Comparison of ENCODE assay signal across 1 cellular context in the genomic region with DNA sequence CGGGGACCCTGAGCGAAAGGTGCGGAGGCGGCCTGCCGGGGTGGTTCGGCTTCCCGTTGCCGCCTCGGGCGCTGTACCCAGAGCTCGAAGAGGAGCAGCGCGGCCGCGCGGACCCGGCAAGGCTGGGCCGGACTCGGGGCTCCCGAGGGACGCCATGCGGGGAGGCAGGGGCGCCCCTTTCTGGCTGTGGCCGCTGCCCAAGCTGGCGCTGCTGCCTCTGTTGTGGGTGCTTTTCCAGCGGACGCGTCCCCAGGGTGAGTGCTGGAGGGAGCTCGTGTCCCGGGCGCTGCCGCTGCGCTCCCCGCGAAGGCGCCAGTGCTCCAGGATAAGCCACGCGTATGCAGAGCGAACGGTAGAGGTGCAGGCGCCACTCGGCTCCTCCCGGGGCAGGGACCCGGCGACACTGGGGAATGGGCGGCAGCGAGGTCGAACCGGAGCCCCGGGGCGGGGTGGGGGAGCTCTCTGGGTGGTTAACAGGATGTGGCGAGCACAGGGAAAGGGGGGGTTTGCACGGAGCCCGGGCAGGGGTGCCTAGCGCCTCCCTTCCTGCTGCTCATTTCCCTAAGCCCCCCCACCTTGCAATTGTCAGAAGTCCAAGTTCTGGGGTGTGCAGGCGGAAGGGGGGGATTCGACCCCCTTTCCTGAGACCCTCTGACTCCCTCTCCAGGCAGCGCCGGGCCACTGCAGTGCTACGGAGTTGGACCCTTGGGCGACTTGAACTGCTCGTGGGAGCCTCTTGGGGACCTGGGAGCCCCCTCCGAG.
TF ChIP-seq lines count a peak whose summit lies in the region.

A gene (plus strand): TSS at position 44 of the 762 bp plus-strand sequence. CDS start 111 bp downstream, at position 155.

TF ChIP-seq in HepG2, 621 proteins besides CTCF, POLR2A, EP300 and RAD21 (continued from another document and continues in another):
- TF ChIP-seq, protein P1, sequence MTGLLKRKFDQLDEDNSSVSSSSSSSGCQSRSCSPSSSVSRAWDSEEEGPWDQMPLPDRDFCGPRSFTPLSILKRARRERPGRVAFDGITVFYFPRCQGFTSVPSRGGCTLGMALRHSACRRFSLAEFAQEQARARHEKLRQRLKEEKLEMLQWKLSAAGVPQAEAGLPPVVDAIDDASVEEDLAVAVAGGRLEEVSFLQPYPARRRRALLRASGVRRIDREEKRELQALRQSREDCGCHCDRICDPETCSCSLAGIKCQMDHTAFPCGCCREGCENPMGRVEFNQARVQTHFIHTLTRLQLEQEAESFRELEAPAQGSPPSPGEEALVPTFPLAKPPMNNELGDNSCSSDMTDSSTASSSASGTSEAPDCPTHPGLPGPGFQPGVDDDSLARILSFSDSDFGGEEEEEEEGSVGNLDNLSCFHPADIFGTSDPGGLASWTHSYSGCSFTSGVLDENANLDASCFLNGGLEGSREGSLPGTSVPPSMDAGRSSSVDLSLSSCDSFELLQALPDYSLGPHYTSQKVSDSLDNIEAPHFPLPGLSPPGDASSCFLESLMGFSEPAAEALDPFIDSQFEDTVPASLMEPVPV (CRISPR knock-in tag; IDR thresholded peaks at IDR 0.05), result no peak; the same call in 1 of the 2 replicates
- TF ChIP-seq ZNF792 (CRISPR knock-in tag; IDR thresholded peaks at IDR 0.05), result no peak
- no peak for TF ChIP-seq ZNF839 (CRISPR knock-in tag; IDR thresholded peaks at IDR 0.05; ENCODE audit: borderline replicate concordance)
- peak; percentile 85; the same call in 1 of the 2 replicates for TF ChIP-seq CENPT (CRISPR knock-in tag; IDR thresholded peaks at IDR 0.05; ENCODE audit: low read depth)
- TF ChIP-seq, protein P2, sequence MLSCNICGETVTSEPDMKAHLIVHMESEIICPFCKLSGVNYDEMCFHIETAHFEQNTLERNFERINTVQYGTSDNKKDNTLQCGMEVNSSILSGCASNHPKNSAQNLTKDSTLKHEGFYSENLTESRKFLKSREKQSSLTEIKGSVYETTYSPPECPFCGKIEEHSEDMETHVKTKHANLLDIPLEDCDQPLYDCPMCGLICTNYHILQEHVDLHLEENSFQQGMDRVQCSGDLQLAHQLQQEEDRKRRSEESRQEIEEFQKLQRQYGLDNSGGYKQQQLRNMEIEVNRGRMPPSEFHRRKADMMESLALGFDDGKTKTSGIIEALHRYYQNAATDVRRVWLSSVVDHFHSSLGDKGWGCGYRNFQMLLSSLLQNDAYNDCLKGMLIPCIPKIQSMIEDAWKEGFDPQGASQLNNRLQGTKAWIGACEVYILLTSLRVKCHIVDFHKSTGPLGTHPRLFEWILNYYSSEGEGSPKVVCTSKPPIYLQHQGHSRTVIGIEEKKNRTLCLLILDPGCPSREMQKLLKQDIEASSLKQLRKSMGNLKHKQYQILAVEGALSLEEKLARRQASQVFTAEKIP (CRISPR knock-in tag; IDR thresholded peaks at IDR 0.05; ENCODE audit: borderline replicate concordance), result no peak
- TF ChIP-seq FOXA3 (CRISPR knock-in tag; IDR thresholded peaks at IDR 0.05), result no peak
- TF ChIP-seq HNRNPUL1 (IDR thresholded peaks at IDR 0.05; ENCODE audit: low read depth, low read length), result no peak
- TF ChIP-seq ZNF777 (CRISPR knock-in tag; IDR thresholded peaks at IDR 0.05), result peak; percentile 85
- TF ChIP-seq RFX5 (IDR thresholded peaks at IDR 0.05; ENCODE audit: low read depth, low read length), result no peak
- peak; percentile 62; the same call in 1 of the 2 replicates for TF ChIP-seq TMF1 (CRISPR knock-in tag; IDR thresholded peaks at IDR 0.05; ENCODE audit: low read depth)
- TF ChIP-seq ZNF549 (CRISPR knock-in tag; IDR thresholded peaks at IDR 0.05), result no peak
- no peak for TF ChIP-seq SRY (CRISPR knock-in tag; IDR thresholded peaks at IDR 0.05)
- peak; percentile 72 for TF ChIP-seq HES4 (CRISPR knock-in tag; IDR thresholded peaks at IDR 0.05; ENCODE audit: borderline replicate concordance)
- no peak for TF ChIP-seq ZNF775 (CRISPR knock-in tag; IDR thresholded peaks at IDR 0.05; ENCODE audit: borderline replicate concordance)
- TF ChIP-seq, protein P3, sequence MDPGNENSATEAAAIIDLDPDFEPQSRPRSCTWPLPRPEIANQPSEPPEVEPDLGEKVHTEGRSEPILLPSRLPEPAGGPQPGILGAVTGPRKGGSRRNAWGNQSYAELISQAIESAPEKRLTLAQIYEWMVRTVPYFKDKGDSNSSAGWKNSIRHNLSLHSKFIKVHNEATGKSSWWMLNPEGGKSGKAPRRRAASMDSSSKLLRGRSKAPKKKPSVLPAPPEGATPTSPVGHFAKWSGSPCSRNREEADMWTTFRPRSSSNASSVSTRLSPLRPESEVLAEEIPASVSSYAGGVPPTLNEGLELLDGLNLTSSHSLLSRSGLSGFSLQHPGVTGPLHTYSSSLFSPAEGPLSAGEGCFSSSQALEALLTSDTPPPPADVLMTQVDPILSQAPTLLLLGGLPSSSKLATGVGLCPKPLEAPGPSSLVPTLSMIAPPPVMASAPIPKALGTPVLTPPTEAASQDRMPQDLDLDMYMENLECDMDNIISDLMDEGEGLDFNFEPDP (CRISPR knock-in tag; conservative IDR thresholded peaks at IDR 0.05), result 0 out of 2 replicates have a peak, but pooled peaks have one; percentile 88
- 0 out of 2 replicates have a peak, but pooled peaks have one; percentile 41 for TF ChIP-seq RFXAP (CRISPR knock-in tag; IDR thresholded peaks at IDR 0.05; ENCODE audit: borderline replicate concordance)
- peak; percentile 55; the same call in 1 of the 2 replicates for TF ChIP-seq CCDC6 (CRISPR knock-in tag; IDR thresholded peaks at IDR 0.05)
- no peak for TF ChIP-seq ZNF326 (CRISPR knock-in tag; IDR thresholded peaks at IDR 0.05; ENCODE audit: borderline replicate concordance)
- TF ChIP-seq, protein P4, sequence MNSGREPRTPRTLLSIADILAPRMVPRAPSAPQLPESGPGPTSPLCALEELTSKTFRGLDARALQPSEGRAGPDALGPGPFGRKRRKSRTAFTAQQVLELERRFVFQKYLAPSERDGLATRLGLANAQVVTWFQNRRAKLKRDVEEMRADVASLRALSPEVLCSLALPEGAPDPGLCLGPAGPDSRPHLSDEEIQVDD (CRISPR knock-in tag; IDR thresholded peaks at IDR 0.05; ENCODE audit: borderline replicate concordance), result peak; percentile 89; the same call in 1 of the 2 replicates
- TF ChIP-seq ZNF619 (CRISPR knock-in tag; IDR thresholded peaks at IDR 0.05), result 0 out of 2 replicates have a peak, but pooled peaks have one; percentile 39
- no peak for TF ChIP-seq HCFC1 (IDR thresholded peaks at IDR 0.05; ENCODE audit: low read depth, low read length)
- peak; percentile 48; the same call in 1 of the 2 replicates for TF ChIP-seq POLR2G (IDR thresholded peaks at IDR 0.05; ENCODE audit: low read depth, low read length)
- TF ChIP-seq ZNF781 (CRISPR knock-in tag; IDR thresholded peaks at IDR 0.05; ENCODE audit: borderline replicate concordance, not compliant biosample characterization), result peak; percentile 68
- no peak for TF ChIP-seq ZNF10 (CRISPR knock-in tag; IDR thresholded peaks at IDR 0.05; ENCODE audit: borderline replicate concordance, low read depth)
- TF ChIP-seq, protein P5, sequence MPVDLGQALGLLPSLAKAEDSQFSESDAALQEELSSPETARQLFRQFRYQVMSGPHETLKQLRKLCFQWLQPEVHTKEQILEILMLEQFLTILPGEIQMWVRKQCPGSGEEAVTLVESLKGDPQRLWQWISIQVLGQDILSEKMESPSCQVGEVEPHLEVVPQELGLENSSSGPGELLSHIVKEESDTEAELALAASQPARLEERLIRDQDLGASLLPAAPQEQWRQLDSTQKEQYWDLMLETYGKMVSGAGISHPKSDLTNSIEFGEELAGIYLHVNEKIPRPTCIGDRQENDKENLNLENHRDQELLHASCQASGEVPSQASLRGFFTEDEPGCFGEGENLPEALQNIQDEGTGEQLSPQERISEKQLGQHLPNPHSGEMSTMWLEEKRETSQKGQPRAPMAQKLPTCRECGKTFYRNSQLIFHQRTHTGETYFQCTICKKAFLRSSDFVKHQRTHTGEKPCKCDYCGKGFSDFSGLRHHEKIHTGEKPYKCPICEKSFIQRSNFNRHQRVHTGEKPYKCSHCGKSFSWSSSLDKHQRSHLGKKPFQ (CRISPR knock-in tag; IDR thresholded peaks at IDR 0.05; ENCODE audit: insufficient replicate concordance), result peak; percentile 53
- TF ChIP-seq, protein P6, sequence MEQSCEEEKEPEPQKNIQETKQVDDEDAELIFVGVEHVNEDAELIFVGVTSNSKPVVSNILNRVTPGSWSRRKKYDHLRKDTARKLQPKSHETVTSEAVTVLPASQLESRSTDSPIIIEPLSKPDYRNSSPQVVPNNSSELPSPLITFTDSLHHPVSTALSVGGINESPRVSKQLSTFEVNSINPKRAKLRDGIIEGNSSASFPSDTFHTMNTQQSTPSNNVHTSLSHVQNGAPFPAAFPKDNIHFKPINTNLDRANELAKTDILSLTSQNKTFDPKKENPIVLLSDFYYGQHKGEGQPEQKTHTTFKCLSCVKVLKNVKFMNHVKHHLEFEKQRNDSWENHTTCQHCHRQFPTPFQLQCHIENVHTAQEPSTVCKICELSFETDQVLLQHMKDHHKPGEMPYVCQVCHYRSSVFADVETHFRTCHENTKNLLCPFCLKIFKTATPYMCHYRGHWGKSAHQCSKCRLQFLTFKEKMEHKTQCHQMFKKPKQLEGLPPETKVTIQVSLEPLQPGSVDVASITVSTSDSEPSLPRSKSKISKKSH (CRISPR knock-in tag; IDR thresholded peaks at IDR 0.05; ENCODE audit: borderline replicate concordance), result peak; percentile 68; the same call in 1 of the 2 replicates
- TF ChIP-seq, protein P7, sequence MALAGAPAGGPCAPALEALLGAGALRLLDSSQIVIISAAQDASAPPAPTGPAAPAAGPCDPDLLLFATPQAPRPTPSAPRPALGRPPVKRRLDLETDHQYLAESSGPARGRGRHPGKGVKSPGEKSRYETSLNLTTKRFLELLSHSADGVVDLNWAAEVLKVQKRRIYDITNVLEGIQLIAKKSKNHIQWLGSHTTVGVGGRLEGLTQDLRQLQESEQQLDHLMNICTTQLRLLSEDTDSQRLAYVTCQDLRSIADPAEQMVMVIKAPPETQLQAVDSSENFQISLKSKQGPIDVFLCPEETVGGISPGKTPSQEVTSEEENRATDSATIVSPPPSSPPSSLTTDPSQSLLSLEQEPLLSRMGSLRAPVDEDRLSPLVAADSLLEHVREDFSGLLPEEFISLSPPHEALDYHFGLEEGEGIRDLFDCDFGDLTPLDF (CRISPR knock-in tag; IDR thresholded peaks at IDR 0.05), result no peak
- TF ChIP-seq ZMYM2 (CRISPR knock-in tag; IDR thresholded peaks at IDR 0.05), result peak; percentile 59; the same call in 1 of the 2 replicates
- TF ChIP-seq ZNF660 (CRISPR knock-in tag; IDR thresholded peaks at IDR 0.05; ENCODE audit: borderline replicate concordance, low read depth), result no peak
- TF ChIP-seq EEA1 (CRISPR knock-in tag; IDR thresholded peaks at IDR 0.05; ENCODE audit: borderline replicate concordance), result peak; percentile 52; the same call in 1 of the 2 replicates
- TF ChIP-seq, protein P8, sequence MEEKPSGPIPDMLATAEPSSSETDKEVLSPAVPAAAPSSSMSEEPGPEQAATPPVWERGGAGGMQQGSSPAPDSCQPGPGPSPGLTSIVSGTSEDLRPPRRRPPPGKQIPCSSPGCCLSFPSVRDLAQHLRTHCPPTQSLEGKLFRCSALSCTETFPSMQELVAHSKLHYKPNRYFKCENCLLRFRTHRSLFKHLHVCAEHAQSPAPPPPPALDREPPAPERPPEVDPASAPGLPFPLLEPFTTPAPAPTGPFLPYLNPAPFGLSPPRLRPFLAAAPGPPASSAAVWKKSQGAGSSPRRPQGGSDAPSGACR (CRISPR knock-in tag; IDR thresholded peaks at IDR 0.05), result no peak
- TF ChIP-seq MTF1 (CRISPR knock-in tag; IDR thresholded peaks at IDR 0.05), result no peak
- TF ChIP-seq ZNF709 (CRISPR knock-in tag; IDR thresholded peaks at IDR 0.05), result no peak
- TF ChIP-seq, protein P9, sequence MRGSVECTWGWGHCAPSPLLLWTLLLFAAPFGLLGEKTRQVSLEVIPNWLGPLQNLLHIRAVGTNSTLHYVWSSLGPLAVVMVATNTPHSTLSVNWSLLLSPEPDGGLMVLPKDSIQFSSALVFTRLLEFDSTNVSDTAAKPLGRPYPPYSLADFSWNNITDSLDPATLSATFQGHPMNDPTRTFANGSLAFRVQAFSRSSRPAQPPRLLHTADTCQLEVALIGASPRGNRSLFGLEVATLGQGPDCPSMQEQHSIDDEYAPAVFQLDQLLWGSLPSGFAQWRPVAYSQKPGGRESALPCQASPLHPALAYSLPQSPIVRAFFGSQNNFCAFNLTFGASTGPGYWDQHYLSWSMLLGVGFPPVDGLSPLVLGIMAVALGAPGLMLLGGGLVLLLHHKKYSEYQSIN (CRISPR knock-in tag; IDR thresholded peaks at IDR 0.05; ENCODE audit: borderline replicate concordance), result no peak
- no peak for TF ChIP-seq SUZ12 (IDR thresholded peaks at IDR 0.05; ENCODE audit: low read depth, low read length)
- peak; percentile 62; the same call in 1 of the 2 replicates for TF ChIP-seq NFKB2 (CRISPR knock-in tag; IDR thresholded peaks at IDR 0.05; ENCODE audit: borderline replicate concordance)
- TF ChIP-seq, protein P10, sequence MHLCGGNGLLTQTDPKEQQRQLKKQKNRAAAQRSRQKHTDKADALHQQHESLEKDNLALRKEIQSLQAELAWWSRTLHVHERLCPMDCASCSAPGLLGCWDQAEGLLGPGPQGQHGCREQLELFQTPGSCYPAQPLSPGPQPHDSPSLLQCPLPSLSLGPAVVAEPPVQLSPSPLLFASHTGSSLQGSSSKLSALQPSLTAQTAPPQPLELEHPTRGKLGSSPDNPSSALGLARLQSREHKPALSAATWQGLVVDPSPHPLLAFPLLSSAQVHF (CRISPR knock-in tag; IDR thresholded peaks at IDR 0.05), result no peak
- TF ChIP-seq ZFAT (CRISPR knock-in tag; conservative IDR thresholded peaks at IDR 0.05), result no peak
- TF ChIP-seq ZNF232 (CRISPR knock-in tag; IDR thresholded peaks at IDR 0.05; ENCODE audit: borderline replicate concordance), result 0 out of 2 replicates have a peak, but pooled peaks have one; percentile 35
- TF ChIP-seq KDM3A (CRISPR knock-in tag; IDR thresholded peaks at IDR 0.05; ENCODE audit: low read depth), result 0 out of 2 replicates have a peak, but pooled peaks have one; percentile 29
- peak; percentile 63; the same call in 1 of the 2 replicates for TF ChIP-seq TBX2 (CRISPR knock-in tag; IDR thresholded peaks at IDR 0.05; ENCODE audit: borderline replicate concordance)
- no peak; the same call in 1 of the 2 replicates for TF ChIP-seq ZNF256 (CRISPR knock-in tag; conservative IDR thresholded peaks at IDR 0.05)
- no peak for TF ChIP-seq ZBTB42 (CRISPR knock-in tag; IDR thresholded peaks at IDR 0.05)
- no peak for TF ChIP-seq FIP1L1 (IDR thresholded peaks at IDR 0.05; ENCODE audit: borderline replicate concordance, insufficient read depth, low read depth, low read length)
- TF ChIP-seq, protein P11, sequence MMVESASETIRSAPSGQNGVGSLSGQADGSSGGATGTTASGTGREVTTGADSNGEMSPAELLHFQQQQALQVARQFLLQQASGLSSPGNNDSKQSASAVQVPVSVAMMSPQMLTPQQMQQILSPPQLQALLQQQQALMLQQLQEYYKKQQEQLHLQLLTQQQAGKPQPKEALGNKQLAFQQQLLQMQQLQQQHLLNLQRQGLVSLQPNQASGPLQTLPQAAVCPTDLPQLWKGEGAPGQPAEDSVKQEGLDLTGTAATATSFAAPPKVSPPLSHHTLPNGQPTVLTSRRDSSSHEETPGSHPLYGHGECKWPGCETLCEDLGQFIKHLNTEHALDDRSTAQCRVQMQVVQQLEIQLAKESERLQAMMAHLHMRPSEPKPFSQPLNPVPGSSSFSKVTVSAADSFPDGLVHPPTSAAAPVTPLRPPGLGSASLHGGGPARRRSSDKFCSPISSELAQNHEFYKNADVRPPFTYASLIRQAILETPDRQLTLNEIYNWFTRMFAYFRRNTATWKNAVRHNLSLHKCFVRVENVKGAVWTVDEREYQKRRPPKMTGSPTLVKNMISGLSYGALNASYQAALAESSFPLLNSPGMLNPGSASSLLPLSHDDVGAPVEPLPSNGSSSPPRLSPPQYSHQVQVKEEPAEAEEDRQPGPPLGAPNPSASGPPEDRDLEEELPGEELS (CRISPR knock-in tag; IDR thresholded peaks at IDR 0.05), result no peak
